In the genomic region with DNA sequence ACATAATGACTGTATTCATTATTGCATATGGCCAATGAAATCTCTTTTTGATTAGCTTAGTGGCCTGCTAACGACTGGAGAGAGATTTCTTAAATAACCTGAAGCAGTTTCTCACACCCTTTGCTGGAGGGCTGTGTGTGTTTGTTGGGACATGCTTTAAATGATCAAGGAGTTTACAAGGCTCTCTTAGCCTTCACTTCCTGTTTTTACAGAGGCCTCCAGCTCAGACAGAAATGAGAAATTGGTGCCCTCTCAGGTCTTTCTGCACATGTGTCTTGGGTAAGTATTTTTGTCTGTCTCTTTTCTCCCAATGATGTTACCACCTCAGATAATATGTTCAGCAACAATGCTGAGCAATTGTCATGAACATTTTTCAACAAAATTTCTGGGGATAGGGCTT, we compare ENCODE assay signal across 19 cellular contexts.
DNase-seq lines count a peak whose midpoint lies in the region; ATAC-seq, FAIRE-seq and TF ChIP-seq lines count a peak whose summit lies in the region.
"Had no signal": no experiment of that assay in that cellular context is flagged by ENCODE, and none has a peak within 500 bp of the region (broad histone marks: within the 10 kb centered on the region; RNA-seq: fewer than 3 reads in every experiment).

No MANE protein-coding gene starts in this region.

- H3K27ac ChIP-seq in GM12878 (ENCODE audit: control insufficient read depth, insufficient read depth) = no peak overlapping the region

- TF ChIP-seq POLR2A in GM12891 (IDR thresholded peaks at IDR 0.05; ENCODE audit: low read depth, low read length) = no peak
- TF ChIP-seq POLR2A in NB4 (IDR thresholded peaks at IDR 0.05; ENCODE audit: extremely low read depth, insufficient read length) = no peak
- no peak for TF ChIP-seq POLR2A in GM12878 (IDR thresholded peaks at IDR 0.05; ENCODE audit: low read depth, low read length)
- TF ChIP-seq POLR2A in H54 (IDR thresholded peaks at IDR 0.05; ENCODE audit: low read depth, low read length) = no peak

- POLR2A ChIA-PET in GM12878 (lab: Charles Lee) = no interaction called here

- H3K4me1 ChIP-seq in GM12878 (ENCODE audit: control insufficient read depth, insufficient read depth, low read length) = no peaks in the 10 kb centered on the region
- H3K4me1 ChIP-seq: BE2C had no signal

- WGBS in GM12878 (ENCODE audit: insufficient coverage, insufficient replicate concordance, low lambda C conversion rate, missing lambda C conversion rate) = 0% methylated on average over 1 of the region's 1 CpG

- no peaks in the 10 kb centered on the region for H3K36me3 ChIP-seq in GM12878 (ENCODE audit: control insufficient read depth in 2 of 2, insufficient read depth in 2 of 2, low read length in 1 of 2)
- H3K36me3 ChIP-seq: BE2C had no signal

- H3K4me3 ChIP-seq in NB4 (ENCODE audit: low read depth, low read length) (no peak overlapping the region), GM12878 (no peak overlapping the region)

- intact Hi-C loops in GM12878 (cut with micrococcal nuclease; ENCODE audit: unreplicated experiment) = no loop called here

- CTCF ChIA-PET in GM12878 (lab: Yijun Ruan, JAX) = no interaction called here

- RAD21 ChIA-PET in GM12878 (lab: Charles Lee; ENCODE audit: unreplicated experiment) = no interaction called here

- no peaks in the 10 kb centered on the region for H3K27me3 ChIP-seq in GM12878 (replicated peaks in 1 of 2; ENCODE audit: control insufficient read depth in 2 of 2, insufficient read depth in 2 of 2, low read length in 1 of 2)
- H3K27me3 ChIP-seq: BE2C had no signal

- no peak for ATAC-seq in GM12878
- ATAC-seq: HepG2 had no signal

- no peak overlapping the region for H2AFZ ChIP-seq in GM12878 (ENCODE audit: control insufficient read depth, low read depth, low read length)

- FAIRE-seq in GM12891 (lab: Jason Lieb, UNC) (no peak), GM12878 (lab: Jason Lieb, UNC) (no peak), H54 (lab: Jason Lieb, UNC) (no peak)
- FAIRE-seq: A204.1, G401.6, HepG2 had no signal

- no peak for TF ChIP-seq RAD21 in GM12878 (IDR thresholded peaks at IDR 0.05; ENCODE audit: insufficient read depth, low read depth, low read length)

- no peaks in the 10 kb centered on the region for H3K9me3 ChIP-seq in GM12878 (replicated peaks; ENCODE audit: control insufficient read depth, insufficient read depth, low read length)
- H3K9me3 ChIP-seq: BE2C had no signal

- DNase-seq in GM12891 (ENCODE audit: insufficient read length, low spot score) = no peak
- DNase-seq in KBM-7 = peak; percentile 11
- DNase-seq in NB4 (ENCODE audit: low read depth) = peak; percentile 11
- no peak for DNase-seq in GM12878 (ENCODE audit: low read depth, low spot score)
- DNase-seq in UCSD-AML1 (lab: John Stamatoyannopoulos, UW; ENCODE audit: unreplicated experiment) = no peak
- DNase-seq in H54 (ENCODE audit: insufficient read length, low spot score) = no peak
- DNase-seq in NCI-H774 (lab: John Stamatoyannopoulos, UW) = no peak
- DNase-seq: ACHN; BE2C; C1 segment of cervical spinal cord; CD4-positive, CD25-positive, alpha-beta regulatory T cell; CD8-positive, alpha-beta memory T cell; COR-L47; DMS 273 treated with DMSO at 0.1 percent for 48 hours; GOT3; H9 had no signal

- TF ChIP-seq CTCF in NB4 (IDR thresholded peaks at IDR 0.05; ENCODE audit: low read depth, low read length) = no peak
- TF ChIP-seq CTCF in GM12878 (IDR thresholded peaks at IDR 0.05 in 2 of 3, conservative IDR thresholded peaks at IDR 0.05 in 1 of 3; ENCODE audit: control insufficient read depth in 2 of 3, extremely low read depth in 1 of 3, insufficient read depth in 1 of 3, low read depth in 3 of 3, low read length in 3 of 3) = no peak

- no peaks in the 10 kb centered on the region for H4K20me1 ChIP-seq in GM12878 (ENCODE audit: control insufficient read depth, insufficient read depth)

- no TSS peak for BruUV-seq in GM12878 (replicated peaks; lab: Mats Ljungman, UMichigan)

- H3K4me2 ChIP-seq in GM12878 (ENCODE audit: control insufficient read depth, insufficient read depth) = no peak overlapping the region

- no peak for TF ChIP-seq EP300 in GM12878 (IDR thresholded peaks at IDR 0.05; ENCODE audit: borderline replicate concordance in 1 of 2, control insufficient read depth in 1 of 2, low read depth in 2 of 2, low read length in 2 of 2)

- SMC1A ChIA-PET in GM12878 (lab: Charles Lee; ENCODE audit: uncharacterized antibody, unreplicated experiment) = no interaction called here

- no peak overlapping the region for H3K9ac ChIP-seq in GM12878 (ENCODE audit: control insufficient read depth, insufficient read depth, low read length)

- H3K79me2 ChIP-seq in GM12878 (ENCODE audit: control insufficient read depth, insufficient read depth, low read length) = no peaks in the 10 kb centered on the region

- in situ Hi-C loops in KBM-7 (cut with MboI; ENCODE audit: low pct_unique_long_range_greater_than_20kb, low sequenced_read_pairs) = no loop called here
- in situ Hi-C loops in GM12878 (cut with MboI) = no loop called here

TF ChIP-seq in GM12891, 5 proteins besides CTCF, POLR2A, EP300 and RAD21:
- TF ChIP-seq POLR2AphosphoS5 (IDR thresholded peaks at IDR 0.05; ENCODE audit: low read depth, low read length) (no peak), SPI1 (IDR thresholded peaks at IDR 0.05; ENCODE audit: low read depth, low read length) (peak; percentile 50)
TF ChIP-seq in GM12891: peak in this region for 1.

TF ChIP-seq in GM12878, 131 proteins besides CTCF, POLR2A, EP300 and RAD21:
- TF ChIP-seq, protein P1, sequence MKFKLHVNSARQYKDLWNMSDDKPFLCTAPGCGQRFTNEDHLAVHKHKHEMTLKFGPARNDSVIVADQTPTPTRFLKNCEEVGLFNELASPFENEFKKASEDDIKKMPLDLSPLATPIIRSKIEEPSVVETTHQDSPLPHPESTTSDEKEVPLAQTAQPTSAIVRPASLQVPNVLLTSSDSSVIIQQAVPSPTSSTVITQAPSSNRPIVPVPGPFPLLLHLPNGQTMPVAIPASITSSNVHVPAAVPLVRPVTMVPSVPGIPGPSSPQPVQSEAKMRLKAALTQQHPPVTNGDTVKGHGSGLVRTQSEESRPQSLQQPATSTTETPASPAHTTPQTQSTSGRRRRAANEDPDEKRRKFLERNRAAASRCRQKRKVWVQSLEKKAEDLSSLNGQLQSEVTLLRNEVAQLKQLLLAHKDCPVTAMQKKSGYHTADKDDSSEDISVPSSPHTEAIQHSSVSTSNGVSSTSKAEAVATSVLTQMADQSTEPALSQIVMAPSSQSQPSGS (IDR thresholded peaks at IDR 0.05; ENCODE audit: low read length) = no peak
- TF ChIP-seq SPI1 (IDR thresholded peaks at IDR 0.05; ENCODE audit: borderline replicate concordance, insufficient read depth, low read depth, low read length) (peak; percentile 37; the same call in 1 of the 2 replicates), SREBF1 (IDR thresholded peaks at IDR 0.05; ENCODE audit: low read length) (no peak)

Comparison
In these comparisons a context has a peak if more than half of its experiments do, and no peak if none do; other contexts are left out.
1. DNase-seq: peak in KBM-7 (single experiment) and NB4 (single experiment); none in GM12891 (single experiment), GM12878 (single experiment), UCSD-AML1 (single experiment), H54 (single experiment) and NCI-H774 (single experiment).